Comparison of ENCODE assay signal across 2 cellular contexts in the genomic region with DNA sequence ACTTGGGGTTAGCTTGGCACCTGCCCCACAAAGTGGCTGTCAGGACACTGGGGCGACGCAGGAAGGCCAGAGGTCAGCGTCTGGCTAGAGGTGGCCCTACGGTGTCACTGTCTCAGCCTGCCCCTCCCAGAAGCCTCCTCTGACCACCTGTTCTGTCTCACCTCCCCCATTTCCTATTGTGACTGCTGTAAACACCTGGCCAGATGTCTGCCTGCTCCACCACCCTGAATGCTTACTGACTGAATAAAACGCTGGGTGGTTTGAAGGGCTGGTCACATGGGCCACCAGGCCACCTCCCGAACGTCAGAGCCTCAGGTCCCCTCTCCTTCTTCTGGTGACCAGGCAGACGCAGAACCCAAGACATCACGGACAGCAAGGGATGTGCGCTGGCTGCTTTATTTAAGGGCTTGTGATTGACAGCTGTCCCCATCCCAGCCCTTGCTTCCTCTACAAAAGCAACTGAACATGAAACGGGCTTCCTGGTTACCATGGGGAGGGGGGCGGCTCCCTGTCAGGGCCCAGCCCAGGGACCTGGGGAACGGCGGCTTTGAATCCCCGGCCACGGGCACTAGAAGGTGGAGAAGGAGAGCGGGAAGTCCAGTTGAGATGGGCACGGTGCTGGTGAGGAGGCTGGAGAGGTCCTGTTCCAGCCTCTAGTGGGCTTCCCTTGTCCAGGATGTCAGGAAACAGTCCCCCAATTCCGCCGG.
TF ChIP-seq lines count a peak whose summit lies in the region.

No MANE protein-coding gene starts in this region.

TF ChIP-seq in GM23338, 12 proteins besides CTCF, POLR2A, EP300 and RAD21:
- TF ChIP-seq, protein P1, sequence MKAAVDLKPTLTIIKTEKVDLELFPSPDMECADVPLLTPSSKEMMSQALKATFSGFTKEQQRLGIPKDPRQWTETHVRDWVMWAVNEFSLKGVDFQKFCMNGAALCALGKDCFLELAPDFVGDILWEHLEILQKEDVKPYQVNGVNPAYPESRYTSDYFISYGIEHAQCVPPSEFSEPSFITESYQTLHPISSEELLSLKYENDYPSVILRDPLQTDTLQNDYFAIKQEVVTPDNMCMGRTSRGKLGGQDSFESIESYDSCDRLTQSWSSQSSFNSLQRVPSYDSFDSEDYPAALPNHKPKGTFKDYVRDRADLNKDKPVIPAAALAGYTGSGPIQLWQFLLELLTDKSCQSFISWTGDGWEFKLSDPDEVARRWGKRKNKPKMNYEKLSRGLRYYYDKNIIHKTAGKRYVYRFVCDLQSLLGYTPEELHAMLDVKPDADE (IDR thresholded peaks at IDR 0.05), result no peak
- TF ChIP-seq, protein P2, sequence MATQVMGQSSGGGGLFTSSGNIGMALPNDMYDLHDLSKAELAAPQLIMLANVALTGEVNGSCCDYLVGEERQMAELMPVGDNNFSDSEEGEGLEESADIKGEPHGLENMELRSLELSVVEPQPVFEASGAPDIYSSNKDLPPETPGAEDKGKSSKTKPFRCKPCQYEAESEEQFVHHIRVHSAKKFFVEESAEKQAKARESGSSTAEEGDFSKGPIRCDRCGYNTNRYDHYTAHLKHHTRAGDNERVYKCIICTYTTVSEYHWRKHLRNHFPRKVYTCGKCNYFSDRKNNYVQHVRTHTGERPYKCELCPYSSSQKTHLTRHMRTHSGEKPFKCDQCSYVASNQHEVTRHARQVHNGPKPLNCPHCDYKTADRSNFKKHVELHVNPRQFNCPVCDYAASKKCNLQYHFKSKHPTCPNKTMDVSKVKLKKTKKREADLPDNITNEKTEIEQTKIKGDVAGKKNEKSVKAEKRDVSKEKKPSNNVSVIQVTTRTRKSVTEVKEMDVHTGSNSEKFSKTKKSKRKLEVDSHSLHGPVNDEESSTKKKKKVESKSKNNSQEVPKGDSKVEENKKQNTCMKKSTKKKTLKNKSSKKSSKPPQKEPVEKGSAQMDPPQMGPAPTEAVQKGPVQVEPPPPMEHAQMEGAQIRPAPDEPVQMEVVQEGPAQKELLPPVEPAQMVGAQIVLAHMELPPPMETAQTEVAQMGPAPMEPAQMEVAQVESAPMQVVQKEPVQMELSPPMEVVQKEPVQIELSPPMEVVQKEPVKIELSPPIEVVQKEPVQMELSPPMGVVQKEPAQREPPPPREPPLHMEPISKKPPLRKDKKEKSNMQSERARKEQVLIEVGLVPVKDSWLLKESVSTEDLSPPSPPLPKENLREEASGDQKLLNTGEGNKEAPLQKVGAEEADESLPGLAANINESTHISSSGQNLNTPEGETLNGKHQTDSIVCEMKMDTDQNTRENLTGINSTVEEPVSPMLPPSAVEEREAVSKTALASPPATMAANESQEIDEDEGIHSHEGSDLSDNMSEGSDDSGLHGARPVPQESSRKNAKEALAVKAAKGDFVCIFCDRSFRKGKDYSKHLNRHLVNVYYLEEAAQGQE (IDR thresholded peaks at IDR 0.05; ENCODE audit: unreplicated experiment), result no peak
- TF ChIP-seq EZH2 (IDR thresholded peaks at IDR 0.05; ENCODE audit: low read depth, unreplicated experiment) (no peak), JUNB (IDR thresholded peaks at IDR 0.05; ENCODE audit: unreplicated experiment) (no peak)
TF ChIP-seq in GM23338: peak in this region for 0.

TF ChIP-seq in GM12878, 131 proteins besides CTCF, POLR2A, EP300 and RAD21:
- TF ChIP-seq SUPT20H (IDR thresholded peaks at IDR 0.05; ENCODE audit: borderline replicate concordance, control insufficient read depth, low read depth, low read length) (no peak), TCF3 (IDR thresholded peaks at IDR 0.05; ENCODE audit: borderline replicate concordance, insufficient read depth, low read depth, low read length) (0 out of 2 replicates have a peak, but pooled peaks have one; percentile 44), TCF12 (IDR thresholded peaks at IDR 0.05; ENCODE audit: low read depth, low read length) (0 out of 2 replicates have a peak, but pooled peaks have one; percentile 46)
- TF ChIP-seq, protein P3, sequence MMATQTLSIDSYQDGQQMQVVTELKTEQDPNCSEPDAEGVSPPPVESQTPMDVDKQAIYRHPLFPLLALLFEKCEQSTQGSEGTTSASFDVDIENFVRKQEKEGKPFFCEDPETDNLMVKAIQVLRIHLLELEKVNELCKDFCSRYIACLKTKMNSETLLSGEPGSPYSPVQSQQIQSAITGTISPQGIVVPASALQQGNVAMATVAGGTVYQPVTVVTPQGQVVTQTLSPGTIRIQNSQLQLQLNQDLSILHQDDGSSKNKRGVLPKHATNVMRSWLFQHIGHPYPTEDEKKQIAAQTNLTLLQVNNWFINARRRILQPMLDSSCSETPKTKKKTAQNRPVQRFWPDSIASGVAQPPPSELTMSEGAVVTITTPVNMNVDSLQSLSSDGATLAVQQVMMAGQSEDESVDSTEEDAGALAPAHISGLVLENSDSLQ (IDR thresholded peaks at IDR 0.05), result peak; percentile 61; the same call in 1 of the 2 replicates
